ENCODE assay signal across 19 cellular contexts in genomic region chr9:87882627-87883026, GRCh38. TPM values are rescaled to one million over a fixed set of nuclear protein-coding genes. Genes with fewer than 3 reads are reported as not detected.
A peak's percentile ranks its signal among the peaks of the same experiment; 100 is the strongest.
DNase-seq lines count a peak whose midpoint lies in the region; ATAC-seq and TF ChIP-seq lines count a peak whose summit lies in the region.
"Had no signal": no experiment of that assay in that cellular context is flagged by ENCODE, and none has a peak within 500 bp of the region (broad histone marks: within the 10 kb centered on the region; RNA-seq: fewer than 3 reads in every experiment).

Gene SPATA31E1 (plus strand): TSS chr9:87882877. CDS start chr9:87882892, 15 bp downstream.

- TF ChIP-seq CTCF in glutamatergic neuron (IDR thresholded peaks at IDR 0.05; ENCODE audit: partially characterized antibody, unreplicated experiment) (no peak), prostate gland (IDR thresholded peaks at IDR 0.05) (no peak)

- no peaks in the 10 kb centered on the region for H3K4me1 Mint-ChIP-seq in activated CD4-positive, alpha-beta T cell treated with anti-CD3 and anti-CD28 coated beads, Interleukin-2, amount 10 ng/mL, durations not matched to agents 24 days and 14 days
- peaks cover 7% of the 10 kb centered on the region for H3K4me1 Mint-ChIP-seq in glutamatergic neuron (ENCODE audit: low read depth, unreplicated experiment)
- H3K4me1 Mint-ChIP-seq: CD14-positive monocyte had no signal

- no peak within 1 kb of the TSS for H3K27ac ChIP-seq in prostate gland
- H3K27ac ChIP-seq: KMS-11 had no signal

- no peak for TF ChIP-seq POLR2A in prostate gland (IDR thresholded peaks at IDR 0.05)

- no peaks in the 10 kb centered on the region for H3K27me3 Mint-ChIP-seq in activated CD4-positive, alpha-beta T cell treated with anti-CD3 and anti-CD28 coated beads, Interleukin-2, amount 10 ng/mL, durations not matched to agents 24 days and 14 days
- peaks cover 6% of the 10 kb centered on the region for H3K27me3 Mint-ChIP-seq in glutamatergic neuron (ENCODE audit: unreplicated experiment)

- H3K9me3 ChIP-seq in prostate gland, result no peaks in the 10 kb centered on the region
- H3K9me3 ChIP-seq: Caco-2 had no signal

- H3K4me3 ChIP-seq in prostate gland, result no peak within 1 kb of the TSS

- H3K4me1 ChIP-seq in prostate gland (replicated peaks), result no peaks in the 10 kb centered on the region
- H3K4me1 ChIP-seq: Caco-2 had no signal

- intact Hi-C loops in activated CD4-positive, alpha-beta T cell treated with anti-CD3 and anti-CD28 coated beads, Interleukin-2, amount 10 ng/mL, durations not matched to agents 24 days and 14 days (cut with micrococcal nuclease), result no loop called here
- intact Hi-C loops in prostate gland (cut with DNase I), result no loop called here

- DNase-seq in activated CD4-positive, alpha-beta T cell treated with anti-CD3 and anti-CD28 coated beads, Interleukin-2, amount 10 ng/mL, durations not matched to agents 24 days and 14 days, result peak; percentile 23
- DNase-seq in activated CD4-positive, alpha-beta T cell treated with anti-CD3 and anti-CD28 coated beads for 4 hours, result no peak
- DNase-seq in NCI-H2171 treated with DMSO at 0.1 percent for 48 hours (lab: John Stamatoyannopoulos, UW) (peak; percentile 97), glutamatergic neuron (peak; percentile 77), prostate gland (ENCODE audit: low spot score) (peak; percentile 2), EL (no peak), activated T-cell treated with anti-CD3 and anti-CD28 coated beads for 4 hours (no peak)
- DNase-seq: 8988T, Caco-2, NCI-H1092, NCI-H1694, NCI-H82, SHP77 had no signal

- no peaks in the 10 kb centered on the region for H3K36me3 ChIP-seq in prostate gland

- no peak within 1 kb of the TSS for H3K4me3 Mint-ChIP-seq in activated CD4-positive, alpha-beta T cell treated with anti-CD3 and anti-CD28 coated beads, Interleukin-2, amount 10 ng/mL, durations not matched to agents 24 days and 14 days
- peak within 1 kb of the TSS; percentile 67 for H3K4me3 Mint-ChIP-seq in glutamatergic neuron (ENCODE audit: unreplicated experiment)

- H3K27me3 ChIP-seq in prostate gland (replicated peaks; ENCODE audit: insufficient read depth), result no peaks in the 10 kb centered on the region

- no peak within 1 kb of the TSS for H3K27ac Mint-ChIP-seq in activated CD4-positive, alpha-beta T cell treated with anti-CD3 and anti-CD28 coated beads, Interleukin-2, amount 10 ng/mL, durations not matched to agents 24 days and 14 days
- peak within 1 kb of the TSS; percentile 93 for H3K27ac Mint-ChIP-seq in glutamatergic neuron (ENCODE audit: unreplicated experiment)

- H3K9me3 Mint-ChIP-seq in activated CD4-positive, alpha-beta T cell treated with anti-CD3 and anti-CD28 coated beads, Interleukin-2, amount 10 ng/mL, durations not matched to agents 24 days and 14 days, result no peaks in the 10 kb centered on the region
- peaks cover 9% of the 10 kb centered on the region for H3K9me3 Mint-ChIP-seq in glutamatergic neuron (ENCODE audit: unreplicated experiment)

- no peak for ATAC-seq in HG02852 (IDR thresholded peaks at IDR 0.05; ENCODE audit: unreplicated experiment)

- 79% methylated on average over 5 of the region's 5 CpGs for WGBS in prostate gland

- no peaks in the 10 kb centered on the region for H3K36me3 Mint-ChIP-seq in activated CD4-positive, alpha-beta T cell treated with anti-CD3 and anti-CD28 coated beads, Interleukin-2, amount 10 ng/mL, durations not matched to agents 24 days and 14 days (ENCODE audit: low read depth)
- peaks cover 6% of the 10 kb centered on the region for H3K36me3 Mint-ChIP-seq in glutamatergic neuron (ENCODE audit: unreplicated experiment)
- H3K36me3 Mint-ChIP-seq: CD14-positive monocyte had no signal

RNA-seq across cellular contexts. Expression of gene SPATA31E1, which starts in this region (rescaled TPM):
- total RNA-seq in activated CD4-positive, alpha-beta T cell treated with anti-CD3 and anti-CD28 coated beads, Interleukin-2, amount 10 ng/mL, durations not matched to agents 24 days and 14 days, result not detected in 2 replicates
- total RNA-seq in glutamatergic neuron (ENCODE audit: unreplicated experiment) (0.71 TPM), prostate gland (under 1 TPM in 1 of 2 donors, not detected in 1; 0.68 TPM)
- total RNA-seq: Caco-2, H4, MCF 10A, NCI-H460 had no signal

Comparison
In these comparisons a context has a peak if more than half of its experiments do, and no peak if none do; other contexts are left out.
1. Peak in DNase-seq in activated CD4-positive, alpha-beta T cell treated with anti-CD3 and anti-CD28 coated beads, Interleukin-2, amount 10 ng/mL, durations not matched to agents 24 days and 14 days; RNA of the gene not detected or under 1 TPM.
2. Peak in DNase-seq in glutamatergic neuron; RNA of the gene not detected or under 1 TPM.
3. Peak in DNase-seq in prostate gland; RNA of the gene not detected or under 1 TPM.